In genomic region chrX:30713061-30713525, GRCh38 we compare ENCODE assay signal across 1 cellular context.
A peak's percentile ranks its signal among the peaks of the same experiment; 100 is the strongest.
TF ChIP-seq lines count a peak whose summit lies in the region.

No MANE protein-coding gene starts in this region.

TF ChIP-seq in GM12878, 131 proteins besides CTCF, POLR2A, EP300 and RAD21 (continued from another document):
- TF ChIP-seq ZNF592 (IDR thresholded peaks at IDR 0.05) (peak; percentile 56; the same call in 1 of the 2 replicates), CBX3 (IDR thresholded peaks at IDR 0.05; ENCODE audit: borderline replicate concordance, low read depth) (no peak), PBX3 (IDR thresholded peaks at IDR 0.05; ENCODE audit: insufficient replicate concordance, low read depth, low read length) (peak; percentile 54), RBBP5 (conservative IDR thresholded peaks at IDR 0.05) (no peak), ATF3 (IDR thresholded peaks at IDR 0.05; ENCODE audit: borderline replicate concordance, extremely low read depth, low read depth, low read length) (no peak), CREM (IDR thresholded peaks at IDR 0.05; ENCODE audit: low read depth) (peak; percentile 88), BHLHE40 (IDR thresholded peaks at IDR 0.05; ENCODE audit: borderline replicate concordance in 1 of 2, low read depth in 2 of 2, low read length in 1 of 2) (peak; percentile 66 to 71), CHD1 (IDR thresholded peaks at IDR 0.05; ENCODE audit: low read depth, low read length) (no peak), ZNF622 (IDR thresholded peaks at IDR 0.05) (no peak), NR2C2 (IDR thresholded peaks at IDR 0.05; ENCODE audit: borderline replicate concordance, control insufficient read depth, insufficient read length, low read depth) (no peak), USF2 (IDR thresholded peaks at IDR 0.05; ENCODE audit: borderline replicate concordance, low read depth, low read length) (no peak), CBX5 (IDR thresholded peaks at IDR 0.05; ENCODE audit: low read depth) (peak; percentile 91; the same call in 1 of the 2 replicates), EZH2 (IDR thresholded peaks at IDR 0.05; ENCODE audit: borderline replicate concordance, control insufficient read depth, low read depth, low read length) (no peak), KLF5 (IDR thresholded peaks at IDR 0.05; ENCODE audit: partially characterized antibody) (no peak)
